Comparison of ENCODE assay signal across 16 cellular contexts in genomic region chr11:96144553-96144952, GRCh38.
DNase-seq lines count a peak whose midpoint lies in the region; ATAC-seq and TF ChIP-seq lines count a peak whose summit lies in the region.
"Had no signal": no experiment of that assay in that cellular context is flagged by ENCODE, and none has a peak within 500 bp of the region (broad histone marks: within the 10 kb centered on the region; RNA-seq: fewer than 3 reads in every experiment).

No MANE protein-coding gene starts in this region.

- WGBS in prostate gland = 23% methylated on average over 2 of the region's 2 CpGs

- H3K4me3 ChIP-seq in Caco-2 (ENCODE audit: low read depth, low read length) (no peak overlapping the region), PC-9 (no peak overlapping the region), prostate gland (no peak overlapping the region)
- H3K4me3 ChIP-seq: K562 had no signal

- H3K9me3 ChIP-seq in Caco-2 = no peaks in the 10 kb centered on the region
- H3K9me3 ChIP-seq in PC-9 (ENCODE audit: insufficient read depth, low read depth) = no peaks in the 10 kb centered on the region
- no peaks in the 10 kb centered on the region for H3K9me3 ChIP-seq in prostate gland

- ATAC-seq in memory B cell (ENCODE audit: low read depth) (no peak), HG03457 (IDR thresholded peaks at IDR 0.05; ENCODE audit: unreplicated experiment) (no peak)
- ATAC-seq: K562 had no signal

- H3K36me3 ChIP-seq in Caco-2 (ENCODE audit: control insufficient read depth, insufficient read depth, low read length) (no peaks in the 10 kb centered on the region), PC-9 (ENCODE audit: low read depth) (no peaks in the 10 kb centered on the region), prostate gland (no peaks in the 10 kb centered on the region)

- H3K4me3 Mint-ChIP-seq in Caco-2 (ENCODE audit: unreplicated experiment) = no peak overlapping the region
- H3K4me3 Mint-ChIP-seq in memory B cell = no peak overlapping the region
- no peak overlapping the region for H3K4me3 Mint-ChIP-seq in CD14-positive monocyte
- H3K4me3 Mint-ChIP-seq: CD4-positive, alpha-beta T cell had no signal

- no peaks in the 10 kb centered on the region for H3K36me3 Mint-ChIP-seq in Caco-2 (ENCODE audit: insufficient read depth, unreplicated experiment)
- H3K36me3 Mint-ChIP-seq in memory B cell = peaks cover 6% of the 10 kb centered on the region
- peaks cover 0 to 2% of the 10 kb centered on the region in 2 donors for H3K36me3 Mint-ChIP-seq in CD14-positive monocyte

- TF ChIP-seq POLR2A in prostate gland (IDR thresholded peaks at IDR 0.05) = no peak

- POLR2A ChIA-PET in Caco-2 (lab: Charles Lee) = no interaction called here
- POLR2A ChIA-PET in PC-9 (lab: Charles Lee; ENCODE audit: unreplicated experiment) = no interaction called here

- no peaks in the 10 kb centered on the region for H3K9me2 ChIP-seq in PC-9 (ENCODE audit: insufficient read depth)

- peak overlapping the region; percentile 53 for H3K27ac ChIP-seq in PC-9
- H3K27ac ChIP-seq in prostate gland = peak overlapping the region; percentile 53 to 66

- no peak overlapping the region for H2AFZ ChIP-seq in PC-9

- intact Hi-C loops in Caco-2 (cut with micrococcal nuclease; ENCODE audit: unreplicated experiment) (loop anchor here (2.0 kb wide), 1 partner anchor 90 kb away; no protein-coding TSS in a partner anchor), PC-9 (cut with micrococcal nuclease; ENCODE audit: unreplicated experiment) (no loop called here), prostate gland (cut with DNase I) (loop anchor here (5.0 kb wide), 1 partner anchor 92 kb away; no protein-coding TSS in a partner anchor), CD14-positive monocyte (cut with micrococcal nuclease) (no loop called here)

- CTCF ChIA-PET in Caco-2 (lab: Charles Lee) = interaction anchor here (0.7 to 1.2 kb wide), 2 partner anchors 11 to 199 kb away, joined by 3 to 4 read pairs; partner anchors contain the start of gene MAML2
- CTCF ChIA-PET in PC-9 (lab: Charles Lee) = no interaction called here

- H3K79me2 ChIP-seq in PC-9 (ENCODE audit: low read depth) = peaks cover 40% of the 10 kb centered on the region

- H3K9me3 Mint-ChIP-seq in Caco-2 (ENCODE audit: unreplicated experiment) (no peaks in the 10 kb centered on the region), memory B cell (no peaks in the 10 kb centered on the region), CD14-positive monocyte (no peaks in the 10 kb centered on the region)
- H3K9me3 Mint-ChIP-seq: CD4-positive, alpha-beta T cell had no signal

- H3K27me3 Mint-ChIP-seq in Caco-2 (ENCODE audit: insufficient read depth, unreplicated experiment) (no peaks in the 10 kb centered on the region), memory B cell (no peaks in the 10 kb centered on the region), CD14-positive monocyte (ENCODE audit: low read depth in 3 of 3) (peaks cover 0 to 3% (median 0%) of the 10 kb centered on the region in 3 donors)
- H3K27me3 Mint-ChIP-seq: CD4-positive, alpha-beta T cell had no signal

- no peaks in the 10 kb centered on the region for H4K20me1 ChIP-seq in PC-9 (ENCODE audit: insufficient read depth)

- peak overlapping the region; percentile 25 for H3K27ac Mint-ChIP-seq in Caco-2 (ENCODE audit: unreplicated experiment)
- peak overlapping the region; percentile 37 for H3K27ac Mint-ChIP-seq in memory B cell
- no peak overlapping the region for H3K27ac Mint-ChIP-seq in CD14-positive monocyte
- H3K27ac Mint-ChIP-seq: CD4-positive, alpha-beta T cell had no signal

- peaks cover 25% of the 10 kb centered on the region for H3F3A ChIP-seq in PC-9 (ENCODE audit: insufficient read depth, low read depth)

- DNase-seq in Caco-2 = no peak
- peak in 1 of 2 experiments; percentile 27 for DNase-seq in PC-9
- no peak for DNase-seq in memory B cell (ENCODE audit: low spot score in 2 of 2)
- DNase-seq in prostate gland (ENCODE audit: low spot score) = no peak
- no peak for DNase-seq in islet precursor cell
- DNase-seq in CD14-positive monocyte (ENCODE audit: low spot score) = no peak
- no peak for DNase-seq in NCI-H2029 treated with DMSO at 0.1 percent for 48 hours (lab: John Stamatoyannopoulos, UW)
- DNase-seq: ACHN; Calu3; CD4-positive, alpha-beta T cell; GOT3; NCI-H1417; NCI-H2029; NCI-H2171 treated with DMSO at 0.1 percent for 48 hours had no signal

- no peak for TF ChIP-seq CTCF in Caco-2 (IDR thresholded peaks at IDR 0.05; ENCODE audit: insufficient read depth in 1 of 2, low read depth in 1 of 2, low read length in 1 of 2, severe bottlenecking in 1 of 2, unreplicated experiment in 1 of 2)
- no peak for TF ChIP-seq CTCF in PC-9 (conservative IDR thresholded peaks at IDR 0.05)
- TF ChIP-seq CTCF in prostate gland (IDR thresholded peaks at IDR 0.05) = no peak
- TF ChIP-seq CTCF in CD14-positive monocyte (IDR thresholded peaks at IDR 0.05) = no peak

- no TSS peak for BruUV-seq in Caco-2 (replicated peaks; lab: Mats Ljungman, UMichigan)
- no TSS peak for BruUV-seq in PC-9 (replicated peaks; lab: Mats Ljungman, UMichigan)

- H3K27me3 ChIP-seq in Caco-2 (replicated peaks; ENCODE audit: control insufficient read depth, insufficient read depth, low read length) (no peaks in the 10 kb centered on the region), PC-9 (ENCODE audit: insufficient read depth, low read depth) (no peaks in the 10 kb centered on the region), prostate gland (replicated peaks; ENCODE audit: insufficient read depth) (no peaks in the 10 kb centered on the region)

- 0 out of 2 replicates have a peak overlapping the region, but pooled peaks have one; percentile 13 for H3K4me2 ChIP-seq in PC-9

- H3K4me1 Mint-ChIP-seq in Caco-2 (ENCODE audit: low read depth, unreplicated experiment) (peaks cover 72% of the 10 kb centered on the region), memory B cell (peaks cover 13% of the 10 kb centered on the region), CD14-positive monocyte (peaks cover 3% of the 10 kb centered on the region)

- peaks cover 49% of the 10 kb centered on the region for H3K4me1 ChIP-seq in Caco-2
- peaks cover 24% of the 10 kb centered on the region for H3K4me1 ChIP-seq in PC-9 (replicated peaks; ENCODE audit: insufficient read depth)
- H3K4me1 ChIP-seq in prostate gland (replicated peaks) = peaks cover 18% of the 10 kb centered on the region

Comparison
In these comparisons a context has a peak if more than half of its experiments do, and no peak if none do; other contexts are left out.
1. H3K27ac Mint-ChIP-seq: peak in Caco-2 (single experiment) and memory B cell (single experiment); none in CD14-positive monocyte (0 of 7).
2. intact Hi-C loops: an anchor here in Caco-2 (2.0 kb wide) and prostate gland (5.0 kb wide); none called in PC-9 and CD14-positive monocyte.